ENCODE assay signal across 1 cellular context in genomic region chr12:104356231-104357115, GRCh38.
TF ChIP-seq lines count a peak whose summit lies in the region.

No MANE protein-coding gene starts in this region.

TF ChIP-seq in HCT116, 20 proteins besides CTCF, POLR2A, EP300 and RAD21 (continued from another document):
- TF ChIP-seq, protein P1, sequence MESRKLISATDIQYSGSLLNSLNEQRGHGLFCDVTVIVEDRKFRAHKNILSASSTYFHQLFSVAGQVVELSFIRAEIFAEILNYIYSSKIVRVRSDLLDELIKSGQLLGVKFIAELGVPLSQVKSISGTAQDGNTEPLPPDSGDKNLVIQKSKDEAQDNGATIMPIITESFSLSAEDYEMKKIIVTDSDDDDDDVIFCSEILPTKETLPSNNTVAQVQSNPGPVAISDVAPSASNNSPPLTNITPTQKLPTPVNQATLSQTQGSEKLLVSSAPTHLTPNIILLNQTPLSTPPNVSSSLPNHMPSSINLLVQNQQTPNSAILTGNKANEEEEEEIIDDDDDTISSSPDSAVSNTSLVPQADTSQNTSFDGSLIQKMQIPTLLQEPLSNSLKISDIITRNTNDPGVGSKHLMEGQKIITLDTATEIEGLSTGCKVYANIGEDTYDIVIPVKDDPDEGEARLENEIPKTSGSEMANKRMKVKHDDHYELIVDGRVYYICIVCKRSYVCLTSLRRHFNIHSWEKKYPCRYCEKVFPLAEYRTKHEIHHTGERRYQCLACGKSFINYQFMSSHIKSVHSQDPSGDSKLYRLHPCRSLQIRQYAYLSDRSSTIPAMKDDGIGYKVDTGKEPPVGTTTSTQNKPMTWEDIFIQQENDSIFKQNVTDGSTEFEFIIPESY (IDR thresholded peaks at IDR 0.05; ENCODE audit: extremely low read depth, insufficient replicate concordance, low read length): no peak
- no peak for TF ChIP-seq CEBPB (IDR thresholded peaks at IDR 0.05; ENCODE audit: low read depth)
